ENCODE assay signal across 1 cellular context in the genomic region with DNA sequence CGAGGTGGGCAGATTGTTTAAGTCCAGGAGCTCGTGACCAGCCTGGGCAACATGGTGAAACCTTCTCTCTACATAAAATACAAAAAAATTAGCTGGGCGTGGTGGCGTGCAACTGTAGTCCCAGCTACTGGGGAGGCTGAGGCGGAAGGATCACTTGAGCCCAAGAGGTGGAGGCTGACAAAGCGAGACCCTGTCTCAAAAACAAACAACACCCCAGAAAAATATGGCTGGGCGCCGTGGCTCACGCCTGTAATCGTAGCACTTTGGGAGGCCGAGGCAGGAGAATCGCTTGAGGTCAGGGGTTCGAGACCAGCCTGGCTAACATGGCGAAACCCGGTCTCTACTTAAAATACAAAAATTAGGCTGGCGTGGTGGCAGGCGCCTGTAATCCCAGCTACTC.
TF ChIP-seq lines count a peak whose summit lies in the region.

No MANE protein-coding gene starts in this region.

TF ChIP-seq in K562, 482 proteins besides CTCF, POLR2A, EP300 and RAD21:
- TF ChIP-seq CREB1 (IDR thresholded peaks at IDR 0.05) (no peak), CREB1 (CRISPR knock-in tag; IDR thresholded peaks at IDR 0.05) (peak; percentile 10; the same call in 1 of the 2 replicates), KLF1 (tag; IDR thresholded peaks at IDR 0.05) (no peak)
